ENCODE assay signal across 8 cellular contexts in genomic region chr6:111985202-111985731, GRCh38.
DNase-seq lines count a peak whose midpoint lies in the region; ATAC-seq and TF ChIP-seq lines count a peak whose summit lies in the region.

No MANE protein-coding gene starts in this region.

- no peak for TF ChIP-seq CTCF in vagina (IDR thresholded peaks at IDR 0.05)

- H3K36me3 ChIP-seq in vagina: no peaks in the 10 kb centered on the region

- no peak overlapping the region for H3K4me3 ChIP-seq in vagina

- H3K27me3 Mint-ChIP-seq in activated CD4-positive, alpha-beta memory T cell treated with anti-CD3 and anti-CD28 coated beads for 36 hours: no peaks in the 10 kb centered on the region
- no peaks in the 10 kb centered on the region for H3K27me3 Mint-ChIP-seq in stimulated activated naive CD8-positive, alpha-beta T cell treated with anti-CD3 and anti-CD28 coated beads, Interleukin-15, amount 100 ng/mL, for 72 hours

- intact Hi-C loops in activated CD4-positive, alpha-beta memory T cell treated with anti-CD3 and anti-CD28 coated beads for 36 hours (cut with micrococcal nuclease): loop anchor here (1.0 to 2.0 kb wide), 2 partner anchors 12 to 112 kb away; partner anchors contain the start of gene FYN
- intact Hi-C loops in vagina (cut with DNase I): no loop called here

- H3K27ac Mint-ChIP-seq in activated CD4-positive, alpha-beta memory T cell treated with anti-CD3 and anti-CD28 coated beads for 36 hours: peak overlapping the region; percentile 92
- peak overlapping the region; percentile 49 to 71 for H3K27ac Mint-ChIP-seq in stimulated activated naive CD8-positive, alpha-beta T cell treated with anti-CD3 and anti-CD28 coated beads, Interleukin-15, amount 100 ng/mL, for 72 hours

- no peak overlapping the region for H3K4me3 Mint-ChIP-seq in activated CD4-positive, alpha-beta memory T cell treated with anti-CD3 and anti-CD28 coated beads for 36 hours
- peak overlapping the region; percentile 3 to 32 for H3K4me3 Mint-ChIP-seq in stimulated activated naive CD8-positive, alpha-beta T cell treated with anti-CD3 and anti-CD28 coated beads, Interleukin-15, amount 100 ng/mL, for 72 hours

- H3K9me3 ChIP-seq in vagina: no peaks in the 10 kb centered on the region

- H3K36me3 Mint-ChIP-seq in activated CD4-positive, alpha-beta memory T cell treated with anti-CD3 and anti-CD28 coated beads for 36 hours: no peaks in the 10 kb centered on the region

- H3K27me3 ChIP-seq in vagina: no peaks in the 10 kb centered on the region

- peaks cover 16% of the 10 kb centered on the region for H3K4me1 ChIP-seq in vagina

- CTCF ChIA-PET in activated CD4-positive, alpha-beta memory T cell treated with anti-CD3 and anti-CD28 coated beads for 36 hours (lab: Charles Lee): interaction anchor here (0.7 to 1.4 kb wide), 5 partner anchors 12 to 275 kb away, joined by 3 to 5 read pairs (median 3); partner anchors contain the start of gene FYN

- POLR2A ChIA-PET in activated CD4-positive, alpha-beta memory T cell treated with anti-CD3 and anti-CD28 coated beads for 36 hours (lab: Charles Lee): interaction anchor here (0.5 to 1.9 kb wide), 6 partner anchors 10 to 226 kb away, joined by 3 to 9 read pairs (median 4); no protein-coding TSS in a partner anchor

- H3K4me1 Mint-ChIP-seq in activated CD4-positive, alpha-beta memory T cell treated with anti-CD3 and anti-CD28 coated beads for 36 hours (ENCODE audit: low read depth): peaks cover 74% of the 10 kb centered on the region
- H3K4me1 Mint-ChIP-seq in stimulated activated naive CD8-positive, alpha-beta T cell treated with anti-CD3 and anti-CD28 coated beads, Interleukin-15, amount 100 ng/mL, for 72 hours: peaks cover 89% of the 10 kb centered on the region

- ATAC-seq in stimulated activated naive CD8-positive, alpha-beta T cell treated with anti-CD3 and anti-CD28 coated beads, Interleukin-15, amount 100 ng/mL, for 72 hours: peak; percentile 72
- no peak for ATAC-seq in HG02798 (IDR thresholded peaks at IDR 0.05; ENCODE audit: poor library complexity, unreplicated experiment)

- no peak for TF ChIP-seq POLR2A in vagina (IDR thresholded peaks at IDR 0.05)

- DNase-seq in stimulated activated CD4-positive, alpha-beta T cell treated with anti-CD3 and anti-CD28 coated beads, Interleukin-15, amount 100 ng/mL, for 24 hours: peak; percentile 55
- no peak for DNase-seq in stimulated activated CD4-positive, alpha-beta T cell treated with anti-CD3 and anti-CD28 coated beads, Interleukin-2, amount 100 ng/mL, for 48 hours
- DNase-seq in activated CD4-positive, alpha-beta memory T cell treated with anti-CD3 and anti-CD28 coated beads for 36 hours: peak; percentile 63
- DNase-seq in hepatic stellate cell (ENCODE audit: low spot score) (peak; percentile 52), mesenteric fat pad (ENCODE audit: low spot score) (no peak), vagina (ENCODE audit: extremely low spot score in 2 of 2) (no peak)
- peak in 1 of 2 donors; percentile 54 for DNase-seq in stimulated activated naive CD8-positive, alpha-beta T cell treated with anti-CD3 and anti-CD28 coated beads, Interleukin-15, amount 100 ng/mL, for 72 hours

- H3K9me3 Mint-ChIP-seq in activated CD4-positive, alpha-beta memory T cell treated with anti-CD3 and anti-CD28 coated beads for 36 hours: no peaks in the 10 kb centered on the region
- peaks cover 0 to 8% of the 10 kb centered on the region in 2 donors for H3K9me3 Mint-ChIP-seq in stimulated activated naive CD8-positive, alpha-beta T cell treated with anti-CD3 and anti-CD28 coated beads, Interleukin-15, amount 100 ng/mL, for 72 hours

- no peak overlapping the region for H3K27ac ChIP-seq in vagina

Comparison
In these comparisons a context has a peak if more than half of its experiments do, and no peak if none do; other contexts are left out.
1. DNase-seq: peak in stimulated activated CD4-positive, alpha-beta T cell treated with anti-CD3 and anti-CD28 coated beads, Interleukin-15, amount 100 ng/mL, for 24 hours (single experiment), activated CD4-positive, alpha-beta memory T cell treated with anti-CD3 and anti-CD28 coated beads for 36 hours (single experiment) and hepatic stellate cell (single experiment); none in stimulated activated CD4-positive, alpha-beta T cell treated with anti-CD3 and anti-CD28 coated beads, Interleukin-2, amount 100 ng/mL, for 48 hours (0 of 2), mesenteric fat pad (single experiment) and vagina (0 of 2).